11 cellular contexts compared by ENCODE assay signal in genomic region chr14:74614508-74615495, GRCh38. TPM values are rescaled to one million over a fixed set of nuclear protein-coding genes. Genes with fewer than 3 reads are reported as not detected.
DNase-seq lines count a peak whose midpoint lies in the region; ATAC-seq and TF ChIP-seq lines count a peak whose summit lies in the region.
"Had no signal": no experiment of that assay in that cellular context is flagged by ENCODE, and none has a peak within 500 bp of the region (broad histone marks: within the 10 kb centered on the region; RNA-seq: fewer than 3 reads in every experiment).

No MANE protein-coding gene starts in this region.

- H3K4me1 ChIP-seq in heart right ventricle: peaks cover 10 to 88% (median 29%) of the 10 kb centered on the region in 9 donors

- H3K27ac Mint-ChIP-seq in immature natural killer cell (peak overlapping the region in 5 of 6 donors; percentile 46 to 96 (median 79)), endothelial cell (ENCODE audit: unreplicated experiment) (no peak overlapping the region)

- H3K36me3 Mint-ChIP-seq in immature natural killer cell (peaks cover 0 to 3% (median 3%) of the 10 kb centered on the region in 3 donors), endothelial cell (ENCODE audit: low read depth, unreplicated experiment) (peaks cover 11% of the 10 kb centered on the region)

- ATAC-seq in heart right ventricle: no peak
- ATAC-seq in HG02973 (IDR thresholded peaks at IDR 0.05; ENCODE audit: unreplicated experiment): no peak
- no peak for ATAC-seq in HG03097 (IDR thresholded peaks at IDR 0.05; ENCODE audit: low FRiP score, unreplicated experiment)

- no peaks in the 10 kb centered on the region for H3K9me3 Mint-ChIP-seq in immature natural killer cell
- no peaks in the 10 kb centered on the region for H3K9me3 Mint-ChIP-seq in endothelial cell (ENCODE audit: unreplicated experiment)

- H3K27me3 Mint-ChIP-seq in immature natural killer cell (ENCODE audit: low read depth in 3 of 3) (peaks cover 18 to 29% (median 19%) of the 10 kb centered on the region in 3 donors), endothelial cell (ENCODE audit: unreplicated experiment) (peaks cover 28% of the 10 kb centered on the region)

- intact Hi-C loops in heart right ventricle (cut with DNase I): loop anchor here in 6 of 10 donors (5.0 to 10.0 kb wide), 7 partner anchors 47 to 250 kb away; partner anchors contain the start of genes AREL1 (in 2 of the 6), FCF1 (in 2 of the 6), ISCA2 (in 1 of the 6) and NPC2 (in 1 of the 6)

- peaks cover 73 to 74% of the 10 kb centered on the region in 2 donors for H3K4me1 Mint-ChIP-seq in immature natural killer cell
- H3K4me1 Mint-ChIP-seq in endothelial cell (ENCODE audit: unreplicated experiment): peaks cover 33% of the 10 kb centered on the region

- H3K4me3 Mint-ChIP-seq in immature natural killer cell (peak overlapping the region in 4 of 5 donors; percentile 18 to 41 (median 25)), endothelial cell (ENCODE audit: unreplicated experiment) (no peak overlapping the region)

- TF ChIP-seq CTCF in AG10803 (conservative IDR thresholded peaks at IDR 0.05; ENCODE audit: low read length) (no peak), GM12865 (IDR thresholded peaks at IDR 0.05; ENCODE audit: insufficient read depth, low read depth, low read length, missing control alignments) (no peak), endothelial cell (IDR thresholded peaks at IDR 0.05; ENCODE audit: unreplicated experiment) (no peak), heart right ventricle (IDR thresholded peaks at IDR 0.05) (no peak)

- 81 to 89% methylated on average over 8 of the region's 8 CpGs for WGBS in heart right ventricle, 2 donors

- DNase-seq in AG10803 (ENCODE audit: low read depth): peak; percentile 57
- peak; percentile 50 for DNase-seq in GM12865 (ENCODE audit: low read depth)
- peak; percentile 75 for DNase-seq in RPMI7951 (ENCODE audit: low read depth)
- DNase-seq in immature natural killer cell: no peak
- no peak for DNase-seq in endothelial cell (ENCODE audit: low spot score)
- DNase-seq in heart right ventricle: no peak
- DNase-seq: activated CD8-positive, alpha-beta memory T cell treated with anti-CD3 and anti-CD28 coated beads, Interleukin-2, amount 50 U/mL, for 4 hours; glutamatergic neuron; stimulated activated CD8-positive, alpha-beta memory T cell treated with anti-CD3 and anti-CD28 coated beads, Interleukin-4, amount 100 ng/mL, for 48 hours had no signal

- H3K36me3 ChIP-seq in heart right ventricle: no peaks in the 10 kb centered on the region

- H3K27ac ChIP-seq in heart right ventricle: peak overlapping the region in 4 of 10 donors; percentile 35 to 84 (median 67)

- H3K9me3 ChIP-seq in heart right ventricle: no peaks in the 10 kb centered on the region

- no peak overlapping the region for H3K4me3 ChIP-seq in AG10803 (ENCODE audit: low read length)
- no peak overlapping the region for H3K4me3 ChIP-seq in GM12865 (ENCODE audit: low read depth, low read length)
- no peak overlapping the region for H3K4me3 ChIP-seq in heart right ventricle

- peaks cover 0 to 43% (median 21%) of the 10 kb centered on the region in 7 donors for H3K27me3 ChIP-seq in heart right ventricle

RNA-seq across cellular contexts. Expression of gene LTBP2, which starts 2.8 kb away (rescaled TPM):
- 22.8 and 26.0 TPM in 2 replicates for total RNA-seq in RPMI7951 (2014; rRNA removed; shearing (Covaris generic))
- polyA plus RNA-seq in immature natural killer cell (under 1 TPM; 0.29 to 0.66 (median 0.30) TPM), heart right ventricle (1 to 10 TPM; 3.5 TPM)
- total RNA-seq in endothelial cell (ENCODE audit: unreplicated experiment) (1.9 TPM), heart right ventricle (10 to 100 TPM in 9 of 10 donors, 1 to 10 TPM in 1; 7.1 to 50.3 (median 18.5) TPM)

Comparison
In these comparisons a context has a peak if more than half of its experiments do, and no peak if none do; other contexts are left out.
1. DNase-seq: peak in AG10803 (single experiment), GM12865 (single experiment) and RPMI7951 (single experiment); none in immature natural killer cell (0 of 3), endothelial cell (single experiment) and heart right ventricle (0 of 2).